ENCODE assay signal across 6 cellular contexts in the genomic region with DNA sequence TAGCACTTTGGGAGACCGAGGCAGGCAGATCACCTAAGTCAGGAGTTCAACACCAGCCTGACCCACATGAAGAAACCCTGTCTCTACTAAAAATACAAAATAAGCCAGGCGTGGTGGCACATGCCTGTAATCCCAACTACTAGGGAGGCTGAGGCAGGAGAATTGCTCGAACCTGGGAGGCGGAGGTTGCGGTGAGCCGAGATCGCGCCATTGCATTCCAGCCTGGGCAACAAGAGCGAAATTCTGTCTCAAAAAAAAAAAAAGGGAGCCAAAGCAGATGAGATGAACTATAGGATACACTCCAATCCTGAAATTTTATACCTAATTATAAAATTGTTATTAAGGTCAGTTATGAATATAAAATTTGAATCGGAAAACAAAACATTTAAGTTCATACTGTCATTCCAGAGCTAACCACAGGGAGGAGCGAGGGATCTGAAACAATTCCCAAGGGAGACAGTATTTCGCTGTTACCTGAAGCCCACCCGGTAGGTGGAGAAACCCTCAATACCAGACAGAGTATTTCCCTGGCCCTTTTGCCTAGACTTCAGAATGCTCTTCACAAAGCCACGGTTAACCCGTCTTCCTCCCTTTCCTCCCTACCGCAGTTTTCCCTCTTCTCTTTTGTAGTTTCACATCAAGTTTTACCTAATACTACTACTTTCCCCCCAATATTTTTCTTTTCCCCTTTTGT. TPM values are rescaled to one million over a fixed set of nuclear protein-coding genes. Genes with fewer than 3 reads are reported as not detected.
A peak's percentile ranks its signal among the peaks of the same experiment; 100 is the strongest.
DNase-seq lines count a peak whose midpoint lies in the region; ATAC-seq and TF ChIP-seq lines count a peak whose summit lies in the region.

No MANE protein-coding gene starts in this region.

- DNase-seq in kidney epithelial cell (ENCODE audit: low read depth) = no peak

- TF ChIP-seq CTCF in C4-2B (conservative IDR thresholded peaks at IDR 0.05) (peak; percentile 76), WI38 (IDR thresholded peaks at IDR 0.05; ENCODE audit: low read depth, low read length) (peak; percentile 58; the same call in 1 of the 2 replicates), kidney epithelial cell (IDR thresholded peaks at IDR 0.05; ENCODE audit: insufficient read depth, low read length, poor library complexity, severe bottlenecking) (peak; percentile 59)

- H3K9me3 Mint-ChIP-seq in IgD-negative memory B cell = peaks cover 0 to 1% (median 0%) of the 10 kb centered on the region in 3 donors

- no peaks in the 10 kb centered on the region for H3K27me3 ChIP-seq in kidney epithelial cell (ENCODE audit: control insufficient read depth, insufficient read depth, low read length)

- peak overlapping the region; percentile 98 for H3K4me3 ChIP-seq in WI38 (ENCODE audit: low read depth, low read length)
- peak overlapping the region; percentile 94 for H3K4me3 ChIP-seq in kidney epithelial cell (ENCODE audit: low read depth, low read length)

- H3K36me3 Mint-ChIP-seq in IgD-negative memory B cell = no peaks in the 10 kb centered on the region

- H3K27ac Mint-ChIP-seq in IgD-negative memory B cell = peak overlapping the region; percentile 67 to 83 (median 69)

- peaks cover 18 to 25% (median 23%) of the 10 kb centered on the region in 3 donors for H3K4me1 Mint-ChIP-seq in IgD-negative memory B cell

- no peaks in the 10 kb centered on the region for H3K36me3 ChIP-seq in kidney epithelial cell (ENCODE audit: control insufficient read depth, insufficient read depth, low read length)

- peaks cover 2% of the 10 kb centered on the region for H3K27me3 Mint-ChIP-seq in IgD-negative memory B cell

- ATAC-seq in GM18498 (IDR thresholded peaks at IDR 0.05; ENCODE audit: unreplicated experiment) = no peak
- ATAC-seq in GM18867 (IDR thresholded peaks at IDR 0.05; ENCODE audit: unreplicated experiment) = no peak

- peak overlapping the region; percentile 13; the same call in 1 of the 2 replicates for H3K27ac ChIP-seq in C4-2B

- peak overlapping the region; percentile 88 to 96 (median 94) for H3K4me3 Mint-ChIP-seq in IgD-negative memory B cell

RNA-seq across cellular contexts. Expression of a gene that starts 1.4 kb away (rescaled TPM):
- polyA plus RNA-seq in IgD-negative memory B cell = 80.1 TPM
- total RNA-seq in kidney epithelial cell = 110 and 121 TPM in 2 replicates

RNA-seq across cellular contexts. Expression of a gene that starts 20.5 kb away (rescaled TPM):
- polyA plus RNA-seq in IgD-negative memory B cell = 69.2 TPM
- 105 TPM in 2 replicates for total RNA-seq in kidney epithelial cell

RNA-seq across cellular contexts. Expression of a gene that starts 27.4 kb away (rescaled TPM):
- 4.8 TPM for polyA plus RNA-seq in IgD-negative memory B cell
- total RNA-seq in kidney epithelial cell = 10.3 and 11.5 TPM in 2 replicates

RNA-seq across cellular contexts. Expression of a gene that starts 34.2 kb away (rescaled TPM):
- 1.6 TPM for polyA plus RNA-seq in IgD-negative memory B cell
- total RNA-seq in kidney epithelial cell = 8.1 and 10.0 TPM in 2 replicates

RNA-seq across cellular contexts. Expression of a gene that starts 37.5 kb away (rescaled TPM):
- 219 TPM for polyA plus RNA-seq in IgD-negative memory B cell
- 92.1 and 120 TPM in 2 replicates for total RNA-seq in kidney epithelial cell
